8 cellular contexts compared by ENCODE assay signal in the genomic region with DNA sequence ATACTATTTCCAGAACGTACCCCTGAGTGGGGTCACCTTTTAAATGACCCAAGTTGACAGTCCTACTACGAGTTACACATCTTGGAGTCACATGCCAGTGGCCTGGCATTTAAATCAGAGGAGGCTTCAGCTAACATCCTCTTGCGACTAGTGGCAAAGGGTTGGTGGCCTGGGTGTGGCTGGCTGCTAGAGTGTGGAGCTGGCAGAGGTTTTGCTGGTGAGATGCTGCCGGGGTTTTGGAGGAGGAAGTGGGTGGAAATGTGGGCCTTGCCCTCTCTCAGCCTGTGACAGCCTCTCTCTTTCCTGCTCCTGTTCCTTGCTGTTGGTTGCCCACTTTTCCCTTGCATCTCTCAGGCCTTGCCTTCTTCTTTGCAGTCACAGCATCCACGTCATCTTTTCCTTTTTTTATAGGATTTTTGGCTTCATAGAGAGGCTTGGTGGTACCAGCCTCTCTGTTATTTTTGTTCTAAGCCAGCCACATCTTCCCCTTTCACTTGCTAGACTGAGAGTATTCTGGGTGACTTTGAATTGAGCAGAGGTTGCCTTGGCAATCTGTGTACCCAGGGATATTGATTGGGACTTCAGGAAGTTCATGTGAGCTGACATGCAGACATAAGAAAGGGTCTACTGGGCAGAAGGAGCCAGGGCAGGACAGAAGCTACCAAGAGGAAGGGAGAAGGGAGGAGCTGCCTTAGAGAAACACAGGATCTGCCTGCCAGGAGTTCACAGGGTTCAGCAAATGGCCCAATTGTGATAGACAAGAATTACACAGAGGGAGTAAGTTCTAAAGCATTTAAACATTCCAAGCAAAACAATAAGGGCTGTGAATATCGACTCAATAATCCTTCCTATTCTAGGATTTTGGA. TPM values are rescaled to one million over a fixed set of nuclear protein-coding genes. Genes with fewer than 3 reads are reported as not detected.
DNase-seq lines count a peak whose midpoint lies in the region; ATAC-seq and TF ChIP-seq lines count a peak whose summit lies in the region.

No MANE protein-coding gene starts in this region.

- H3K27ac ChIP-seq in hepatocyte: peak overlapping the region; percentile 10
- H3K27ac ChIP-seq in stomach: peak overlapping the region; percentile 23 to 61 (median 49)

- H3K4me3 Mint-ChIP-seq in activated CD8-positive, alpha-beta T cell treated with anti-CD3 and anti-CD28 coated beads for 36 hours: no peak overlapping the region

- intact Hi-C loops in activated CD8-positive, alpha-beta T cell treated with anti-CD3 and anti-CD28 coated beads for 36 hours (cut with micrococcal nuclease): no loop called here
- intact Hi-C loops in stomach (cut with DNase I; ENCODE audit: low total_unique reads): no loop called here

- no peak for TF ChIP-seq POLR2A in stomach (IDR thresholded peaks at IDR 0.05)

- ATAC-seq in activated CD8-positive, alpha-beta T cell treated with anti-CD3 and anti-CD28 coated beads for 36 hours: peak; percentile 72
- no peak for ATAC-seq in SK-N-SH treated with all-trans-retinoic acid at 6 μM for 48 hours
- no peak for ATAC-seq in HG02884 (IDR thresholded peaks at IDR 0.05; ENCODE audit: unreplicated experiment)

- TF ChIP-seq EP300 in stomach (IDR thresholded peaks at IDR 0.05): no peak

- CTCF ChIA-PET in activated CD8-positive, alpha-beta T cell treated with anti-CD3 and anti-CD28 coated beads for 36 hours (lab: Charles Lee): interaction anchor here (0.9 to 1.5 kb wide), 2 partner anchors 14 to 30 kb away, joined by 3 to 4 read pairs; no protein-coding TSS in a partner anchor

- H3K36me3 Mint-ChIP-seq in activated CD8-positive, alpha-beta T cell treated with anti-CD3 and anti-CD28 coated beads for 36 hours (ENCODE audit: low read depth): no peaks in the 10 kb centered on the region

- H3K4me3 ChIP-seq in hepatocyte: no peak overlapping the region
- H3K4me3 ChIP-seq in stomach: no peak overlapping the region

- H3K36me3 ChIP-seq in hepatocyte (replicated peaks; ENCODE audit: insufficient read depth, low read depth) (no peaks in the 10 kb centered on the region), stomach (no peaks in the 10 kb centered on the region)

- peak overlapping the region; percentile 86 for H3K27ac Mint-ChIP-seq in activated CD8-positive, alpha-beta T cell treated with anti-CD3 and anti-CD28 coated beads for 36 hours

- no peaks in the 10 kb centered on the region for H3K79me2 ChIP-seq in hepatocyte

- POLR2A ChIA-PET in activated CD8-positive, alpha-beta T cell treated with anti-CD3 and anti-CD28 coated beads for 36 hours (lab: Charles Lee): interaction anchor here (0.6 to 3.6 kb wide), 3 partner anchors 9 to 16 kb away, joined by 3 to 22 read pairs (median 3); no protein-coding TSS in a partner anchor

- 88% methylated on average over 6 of the region's 6 CpGs for WGBS in hepatocyte (ENCODE audit: low lambda C conversion rate, missing lambda C conversion rate)
- WGBS in stomach, 5 donors: 49 to 67% (median 56%) methylated on average over 5 to 6 of the region's 6 CpGs

- no peaks in the 10 kb centered on the region for H3K9me2 ChIP-seq in hepatocyte (replicated peaks; ENCODE audit: insufficient read depth)

- no peaks in the 10 kb centered on the region for H3K27me3 Mint-ChIP-seq in activated CD8-positive, alpha-beta T cell treated with anti-CD3 and anti-CD28 coated beads for 36 hours

- peak; percentile 47 for DNase-seq in stimulated activated CD4-positive, alpha-beta T cell treated with anti-CD3 and anti-CD28 coated beads, Interleukin-15, amount 100 ng/mL, for 24 hours
- no peak for DNase-seq in stimulated activated CD4-positive, alpha-beta T cell treated with anti-CD3 and anti-CD28 coated beads, Interleukin-1b, Interleukin-23, amount 100 ng/mL, for 48 hours
- peak; percentile 75 for DNase-seq in activated CD8-positive, alpha-beta T cell treated with anti-CD3 and anti-CD28 coated beads for 36 hours
- DNase-seq in hepatocyte (ENCODE audit: low spot score) (no peak), stomach (peak; percentile 45), NCI-H345 treated with DMSO at 0.1 percent for 48 hours (lab: John Stamatoyannopoulos, UW; ENCODE audit: unreplicated experiment) (no peak)

- H3K4me2 ChIP-seq in hepatocyte: no peak overlapping the region

- H3K27me3 ChIP-seq in hepatocyte: no peaks in the 10 kb centered on the region
- no peaks in the 10 kb centered on the region for H3K27me3 ChIP-seq in stomach

- no peaks in the 10 kb centered on the region for H3K9me3 ChIP-seq in hepatocyte (ENCODE audit: low read depth)
- H3K9me3 ChIP-seq in stomach: no peaks in the 10 kb centered on the region

- no peaks in the 10 kb centered on the region for H4K20me1 ChIP-seq in hepatocyte (ENCODE audit: insufficient read depth, poor library complexity, severe bottlenecking)

- H3K4me1 Mint-ChIP-seq in activated CD8-positive, alpha-beta T cell treated with anti-CD3 and anti-CD28 coated beads for 36 hours (ENCODE audit: low read depth): peaks cover 56% of the 10 kb centered on the region

- TF ChIP-seq CTCF in activated CD8-positive, alpha-beta T cell treated with anti-CD3 and anti-CD28 coated beads for 36 hours (IDR thresholded peaks at IDR 0.05): no peak
- TF ChIP-seq CTCF in hepatocyte (IDR thresholded peaks at IDR 0.05; ENCODE audit: poor library complexity): no peak
- TF ChIP-seq CTCF in stomach (IDR thresholded peaks at IDR 0.05): no peak

- no peak overlapping the region for H2AFZ ChIP-seq in hepatocyte

- no peaks in the 10 kb centered on the region for H3K9me3 Mint-ChIP-seq in activated CD8-positive, alpha-beta T cell treated with anti-CD3 and anti-CD28 coated beads for 36 hours

- H3K4me1 ChIP-seq in hepatocyte (ENCODE audit: insufficient read depth) (peaks cover 24% of the 10 kb centered on the region), stomach (peaks cover 12 to 50% (median 23%) of the 10 kb centered on the region in 4 donors)

TF ChIP-seq in SK-N-SH treated with all-trans-retinoic acid at 6 μM for 48 hours, 23 proteins besides CTCF, POLR2A, EP300 and RAD21:
- TF ChIP-seq TCF4 (CRISPR knock-in tag; IDR thresholded peaks at IDR 0.05; ENCODE audit: borderline replicate concordance): no peak
- TF ChIP-seq ARNTL (CRISPR knock-in tag; IDR thresholded peaks at IDR 0.05; ENCODE audit: borderline replicate concordance, low read depth): no peak
- TF ChIP-seq GLIS3 (CRISPR knock-in tag; IDR thresholded peaks at IDR 0.05): no peak
- no peak for TF ChIP-seq ISL1 (CRISPR knock-in tag; IDR thresholded peaks at IDR 0.05)
- no peak for TF ChIP-seq ZNF70 (CRISPR knock-in tag; IDR thresholded peaks at IDR 0.05)
- no peak for TF ChIP-seq BACH2 (CRISPR knock-in tag; IDR thresholded peaks at IDR 0.05; ENCODE audit: borderline replicate concordance)
- no peak for TF ChIP-seq ZFP3 (CRISPR knock-in tag; IDR thresholded peaks at IDR 0.05)
- no peak for TF ChIP-seq OSR1 (CRISPR knock-in tag; IDR thresholded peaks at IDR 0.05)
- TF ChIP-seq ZNF8 (CRISPR knock-in tag; IDR thresholded peaks at IDR 0.05): no peak
- no peak for TF ChIP-seq PPARA (CRISPR knock-in tag; IDR thresholded peaks at IDR 0.05; ENCODE audit: borderline replicate concordance)
- TF ChIP-seq CSDC2 (CRISPR knock-in tag; IDR thresholded peaks at IDR 0.05): no peak
- TF ChIP-seq ZNF565 (CRISPR knock-in tag; conservative IDR thresholded peaks at IDR 0.05; ENCODE audit: low read depth): no peak
- TF ChIP-seq, protein P1, sequence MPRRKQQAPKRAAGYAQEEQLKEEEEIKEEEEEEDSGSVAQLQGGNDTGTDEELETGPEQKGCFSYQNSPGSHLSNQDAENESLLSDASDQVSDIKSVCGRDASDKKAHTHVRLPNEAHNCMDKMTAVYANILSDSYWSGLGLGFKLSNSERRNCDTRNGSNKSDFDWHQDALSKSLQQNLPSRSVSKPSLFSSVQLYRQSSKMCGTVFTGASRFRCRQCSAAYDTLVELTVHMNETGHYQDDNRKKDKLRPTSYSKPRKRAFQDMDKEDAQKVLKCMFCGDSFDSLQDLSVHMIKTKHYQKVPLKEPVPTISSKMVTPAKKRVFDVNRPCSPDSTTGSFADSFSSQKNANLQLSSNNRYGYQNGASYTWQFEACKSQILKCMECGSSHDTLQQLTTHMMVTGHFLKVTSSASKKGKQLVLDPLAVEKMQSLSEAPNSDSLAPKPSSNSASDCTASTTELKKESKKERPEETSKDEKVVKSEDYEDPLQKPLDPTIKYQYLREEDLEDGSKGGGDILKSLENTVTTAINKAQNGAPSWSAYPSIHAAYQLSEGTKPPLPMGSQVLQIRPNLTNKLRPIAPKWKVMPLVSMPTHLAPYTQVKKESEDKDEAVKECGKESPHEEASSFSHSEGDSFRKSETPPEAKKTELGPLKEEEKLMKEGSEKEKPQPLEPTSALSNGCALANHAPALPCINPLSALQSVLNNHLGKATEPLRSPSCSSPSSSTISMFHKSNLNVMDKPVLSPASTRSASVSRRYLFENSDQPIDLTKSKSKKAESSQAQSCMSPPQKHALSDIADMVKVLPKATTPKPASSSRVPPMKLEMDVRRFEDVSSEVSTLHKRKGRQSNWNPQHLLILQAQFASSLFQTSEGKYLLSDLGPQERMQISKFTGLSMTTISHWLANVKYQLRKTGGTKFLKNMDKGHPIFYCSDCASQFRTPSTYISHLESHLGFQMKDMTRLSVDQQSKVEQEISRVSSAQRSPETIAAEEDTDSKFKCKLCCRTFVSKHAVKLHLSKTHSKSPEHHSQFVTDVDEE (CRISPR knock-in tag; IDR thresholded peaks at IDR 0.05): no peak
- TF ChIP-seq SNAI2 (CRISPR knock-in tag; IDR thresholded peaks at IDR 0.05): no peak
- TF ChIP-seq, protein P2, sequence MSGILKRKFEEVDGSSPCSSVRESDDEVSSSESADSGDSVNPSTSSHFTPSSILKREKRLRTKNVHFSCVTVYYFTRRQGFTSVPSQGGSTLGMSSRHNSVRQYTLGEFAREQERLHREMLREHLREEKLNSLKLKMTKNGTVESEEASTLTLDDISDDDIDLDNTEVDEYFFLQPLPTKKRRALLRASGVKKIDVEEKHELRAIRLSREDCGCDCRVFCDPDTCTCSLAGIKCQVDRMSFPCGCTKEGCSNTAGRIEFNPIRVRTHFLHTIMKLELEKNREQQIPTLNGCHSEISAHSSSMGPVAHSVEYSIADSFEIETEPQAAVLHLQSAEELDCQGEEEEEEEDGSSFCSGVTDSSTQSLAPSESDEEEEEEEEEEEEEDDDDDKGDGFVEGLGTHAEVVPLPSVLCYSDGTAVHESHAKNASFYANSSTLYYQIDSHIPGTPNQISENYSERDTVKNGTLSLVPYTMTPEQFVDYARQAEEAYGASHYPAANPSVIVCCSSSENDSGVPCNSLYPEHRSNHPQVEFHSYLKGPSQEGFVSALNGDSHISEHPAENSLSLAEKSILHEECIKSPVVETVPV (CRISPR knock-in tag; IDR thresholded peaks at IDR 0.05): no peak
- no peak for TF ChIP-seq TOX (CRISPR knock-in tag; IDR thresholded peaks at IDR 0.05; ENCODE audit: borderline replicate concordance)

RNA-seq across cellular contexts. Expression of a gene that starts 55.4 kb away (rescaled TPM):
- total RNA-seq in activated CD8-positive, alpha-beta T cell treated with anti-CD3 and anti-CD28 coated beads for 36 hours: 10 to 100 TPM; 18.8 to 22.6 TPM
- total RNA-seq in hepatocyte: 19.3 and 26.4 TPM in 2 replicates
- 31.7 and 33.0 TPM in 2 replicates for polyA plus RNA-seq in hepatocyte
- total RNA-seq in stomach: 10 to 100 TPM; 16.2 to 89.7 (median 26.3) TPM
- 1 to 10 TPM; 6.7 to 8.9 (median 6.7) TPM for polyA plus RNA-seq in stomach

Comparison
In these comparisons a context has a peak if more than half of its experiments do, and no peak if none do; other contexts are left out.
1. DNase-seq: peak in stimulated activated CD4-positive, alpha-beta T cell treated with anti-CD3 and anti-CD28 coated beads, Interleukin-15, amount 100 ng/mL, for 24 hours (single experiment), activated CD8-positive, alpha-beta T cell treated with anti-CD3 and anti-CD28 coated beads for 36 hours (single experiment) and stomach (single experiment); none in stimulated activated CD4-positive, alpha-beta T cell treated with anti-CD3 and anti-CD28 coated beads, Interleukin-1b, Interleukin-23, amount 100 ng/mL, for 48 hours (single experiment), hepatocyte (single experiment) and NCI-H345 treated with DMSO at 0.1 percent for 48 hours (single experiment).